In the genomic region with DNA sequence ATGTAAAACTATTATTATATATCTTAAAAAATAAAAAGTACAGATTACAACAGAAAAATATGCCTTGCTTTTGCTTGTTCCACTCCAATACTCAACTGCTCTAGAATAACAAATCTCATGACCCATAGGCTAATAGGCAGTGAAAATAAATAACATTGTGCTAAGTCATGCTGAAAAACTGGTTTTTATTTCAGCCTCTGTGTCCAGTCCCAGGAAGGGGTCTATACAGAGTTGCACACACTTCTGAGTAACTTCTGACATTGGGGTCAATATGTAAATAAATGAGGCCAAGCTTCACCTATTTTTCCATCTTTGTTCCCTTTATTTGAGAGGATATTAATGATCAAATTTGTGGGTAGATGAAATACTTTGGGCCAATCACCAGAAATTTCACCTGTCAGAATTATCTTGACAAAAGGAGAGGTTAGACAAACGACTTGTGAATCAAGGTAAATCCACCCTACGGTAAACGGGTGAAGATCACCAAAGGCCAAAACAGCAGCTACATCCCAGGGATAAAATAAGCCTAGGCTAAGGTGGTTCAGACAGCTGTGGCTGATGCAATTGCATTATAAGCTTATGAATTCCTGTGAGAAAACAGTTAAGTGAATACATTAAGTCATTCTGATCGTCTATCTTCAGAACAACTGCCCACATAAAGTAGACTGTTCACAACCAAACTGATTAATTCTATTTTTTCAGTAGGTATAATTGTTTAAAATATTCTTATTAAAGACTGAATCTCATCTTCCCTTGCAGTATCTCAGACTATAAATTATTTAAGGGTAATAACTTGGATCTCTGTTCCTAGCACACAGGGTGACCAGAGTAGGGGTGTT, we compare ENCODE assay signal across 14 cellular contexts.
DNase-seq lines count a peak whose midpoint lies in the region; ATAC-seq and TF ChIP-seq lines count a peak whose summit lies in the region.
"Had no signal": no experiment of that assay in that cellular context is flagged by ENCODE, and none has a peak within 500 bp of the region (broad histone marks: within the 10 kb centered on the region; RNA-seq: fewer than 3 reads in every experiment).

No MANE protein-coding gene starts in this region.

- TF ChIP-seq CTCF in PC-3 (conservative IDR thresholded peaks at IDR 0.05; ENCODE audit: low read depth, low read length): no peak
- TF ChIP-seq CTCF in prostate gland (IDR thresholded peaks at IDR 0.05): no peak
- TF ChIP-seq CTCF in BE2C (IDR thresholded peaks at IDR 0.05; ENCODE audit: low read depth, low read length): no peak

- peaks cover 9% of the 10 kb centered on the region for H3K79me2 ChIP-seq in PC-3 (ENCODE audit: low read length)

- no peaks in the 10 kb centered on the region for H3F3A ChIP-seq in PC-3 (ENCODE audit: low read length, unreplicated experiment)

- POLR2A ChIA-PET in PC-3 (lab: Charles Lee; ENCODE audit: unreplicated experiment): no interaction called here

- H3K27me3 ChIP-seq in PC-3 (ENCODE audit: low read length) (no peaks in the 10 kb centered on the region), prostate gland (replicated peaks; ENCODE audit: insufficient read depth) (no peaks in the 10 kb centered on the region), BE2C (no peaks in the 10 kb centered on the region)

- CTCF ChIA-PET in PC-3 (lab: Charles Lee): no interaction called here

- no peak overlapping the region for H3K27ac ChIP-seq in PC-3 (ENCODE audit: low read length)
- peak overlapping the region; percentile 43 to 53 for H3K27ac ChIP-seq in prostate gland

- no peak for TF ChIP-seq POLR2A in prostate gland (IDR thresholded peaks at IDR 0.05)

- 0 out of 2 replicates have a peak overlapping the region, but pooled peaks have one; percentile 2 for H3K4me2 ChIP-seq in PC-3 (ENCODE audit: low read length)

- no peak for ATAC-seq in PC-3
- ATAC-seq in esophagus mucosa: peak; percentile 38
- no peak for ATAC-seq in GM19328 (IDR thresholded peaks at IDR 0.05; ENCODE audit: unreplicated experiment)
- ATAC-seq in GM18511 (IDR thresholded peaks at IDR 0.05; ENCODE audit: unreplicated experiment): no peak

- H3K9me2 ChIP-seq in PC-3 (replicated peaks; ENCODE audit: low read length): no peaks in the 10 kb centered on the region

- H3K36me3 ChIP-seq in PC-3 (ENCODE audit: low read depth, low read length) (no peaks in the 10 kb centered on the region), prostate gland (no peaks in the 10 kb centered on the region), BE2C (no peaks in the 10 kb centered on the region)

- in situ Hi-C loops in Caki2 (cut with HindIII; ENCODE audit: low pct_unique_long_range_greater_than_20kb, low sequenced_read_pairs): no loop called here

- H3K4me1 ChIP-seq in PC-3 (ENCODE audit: insufficient read depth, low read length) (no peaks in the 10 kb centered on the region; the same call in 1 of the 2 replicates), prostate gland (replicated peaks) (peaks cover 2% of the 10 kb centered on the region), BE2C (peaks cover 12% of the 10 kb centered on the region)

- WGBS in prostate gland: 63% methylated on average over 4 of the region's 4 CpGs

- no peaks in the 10 kb centered on the region for H4K20me1 ChIP-seq in PC-3 (ENCODE audit: low read length)

- no peak overlapping the region for H3K9ac ChIP-seq in PC-3 (ENCODE audit: low read length)

- H2AFZ ChIP-seq in PC-3 (ENCODE audit: low read length): no peak overlapping the region

- intact Hi-C loops in PC-3 (cut with micrococcal nuclease): no loop called here
- intact Hi-C loops in prostate gland (cut with DNase I): no loop called here

- no peak overlapping the region for H3K4me3 ChIP-seq in PC-3 (ENCODE audit: low read length)
- H3K4me3 ChIP-seq in prostate gland: no peak overlapping the region
- no peak overlapping the region for H3K4me3 ChIP-seq in BE2C (ENCODE audit: low read depth, low read length)

- no TSS peak for BruUV-seq in PC-3 (replicated peaks; lab: Mats Ljungman, UMichigan)

- DNase-seq in Caki2 (ENCODE audit: low read depth) (peak; percentile 91), PC-3 (no peak), prostate gland (ENCODE audit: low spot score) (no peak), BE2C (no peak)
- DNase-seq in stimulated activated CD4-positive, alpha-beta T cell treated with anti-CD3 and anti-CD28 coated beads, Interleukin-4, amount 100 ng/mL, for 4 hours: no peak
- DNase-seq: activated CD4-positive, alpha-beta memory T cell treated with anti-CD3 and anti-CD28 coated beads for 36 hours; activated naive CD4-positive, alpha-beta T cell treated with anti-CD3 and anti-CD28 coated beads for 36 hours; C1 segment of cervical spinal cord; effector memory CD4-positive, alpha-beta T cell; NCI-H526; stimulated activated CD4-positive, alpha-beta T cell treated with anti-CD3 and anti-CD28 coated beads, Interleukin-2, amount 100 ng/mL, for 24 hours had no signal

- H3K9me3 ChIP-seq in PC-3 (ENCODE audit: low read length): no peaks in the 10 kb centered on the region
- no peaks in the 10 kb centered on the region for H3K9me3 ChIP-seq in prostate gland
- no peaks in the 10 kb centered on the region for H3K9me3 ChIP-seq in BE2C
